In the genomic region with DNA sequence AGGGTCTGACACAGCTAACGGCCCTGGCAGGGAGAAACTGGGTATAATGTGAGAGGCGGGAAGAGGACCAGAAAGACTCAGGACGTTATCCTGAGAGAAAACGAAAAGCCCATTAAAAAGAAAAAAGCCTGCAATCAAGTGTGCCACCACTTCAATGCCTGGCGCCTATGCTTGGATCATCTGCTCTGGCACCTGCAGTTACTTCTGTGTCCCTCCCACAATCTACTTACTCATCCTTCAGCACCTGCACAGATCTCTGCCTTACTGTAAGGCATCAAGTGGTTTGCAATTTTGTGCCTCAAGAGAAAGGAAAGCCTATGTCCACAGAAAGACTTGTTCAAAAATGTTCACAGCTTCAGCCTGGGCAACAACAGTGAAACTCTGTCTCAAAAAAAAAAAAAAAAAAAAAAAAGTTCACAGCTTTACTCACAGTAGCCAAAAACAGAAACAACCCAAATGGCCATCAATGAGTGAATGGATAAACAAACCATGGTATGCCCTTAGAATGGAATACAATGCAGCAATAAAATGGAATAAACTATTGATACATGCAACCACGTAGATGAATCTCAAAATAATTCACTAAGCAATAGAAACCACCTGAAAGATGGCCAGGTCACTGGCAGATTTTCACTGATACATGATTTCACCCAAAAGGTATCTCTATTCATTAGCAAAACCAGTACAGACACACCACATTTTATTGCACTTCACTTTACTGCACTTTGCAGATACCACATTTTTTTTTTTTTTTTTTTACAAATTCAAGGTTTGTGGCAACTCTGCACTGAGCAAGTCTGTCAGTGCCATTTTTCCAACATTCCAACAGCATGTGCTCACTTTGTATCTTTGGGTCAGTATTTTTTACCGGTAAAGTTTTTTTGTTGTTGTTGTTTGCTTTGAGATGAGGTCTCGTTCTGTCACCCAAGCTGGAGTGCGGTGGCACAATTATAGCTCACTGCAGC, we compare ENCODE assay signal across 10 cellular contexts. TPM values are rescaled to one million over a fixed set of nuclear protein-coding genes. Genes with fewer than 3 reads are reported as not detected.
DNase-seq lines count a peak whose midpoint lies in the region; ATAC-seq and TF ChIP-seq lines count a peak whose summit lies in the region.
"Had no signal": no experiment of that assay in that cellular context is flagged by ENCODE, and none has a peak within 500 bp of the region (broad histone marks: within the 10 kb centered on the region; RNA-seq: fewer than 3 reads in every experiment).

No MANE protein-coding gene starts in this region.

- intact Hi-C loops in mucosa of descending colon (cut with DNase I, micrococcal nuclease) = no loop called here

- H3K9me3 ChIP-seq in RWPE2 (ENCODE audit: severe bottlenecking) (no peaks in the 10 kb centered on the region), mucosa of descending colon (no peaks in the 10 kb centered on the region)
- H3K9me3 ChIP-seq: vagina had no signal

- no peak overlapping the region for H3K4me3 ChIP-seq in RWPE2 (ENCODE audit: severe bottlenecking)
- H3K4me3 ChIP-seq in mucosa of descending colon = no peak overlapping the region
- H3K4me3 ChIP-seq: vagina had no signal

- TF ChIP-seq CTCF in RWPE2 (IDR thresholded peaks at IDR 0.05; ENCODE audit: poor library complexity, severe bottlenecking) (no peak), mucosa of descending colon (IDR thresholded peaks at IDR 0.05) (no peak)

- DNase-seq in NCI-H1436 (lab: John Stamatoyannopoulos, UW) = peak; percentile 41
- no peak for DNase-seq in RWPE2 (ENCODE audit: low spot score)
- no peak for DNase-seq in mucosa of descending colon
- DNase-seq in stimulated activated CD4-positive, alpha-beta T cell treated with anti-CD3 and anti-CD28 coated beads, Interleukin-4, amount 100 ng/mL, for 4 hours = no peak
- DNase-seq in activated gamma-delta T cell treated with Interleukin-2 at 50 U/mL for 16 hours = no peak
- DNase-seq: activated T-cell treated with anti-CD3 and anti-CD28 coated beads, Interleukin-2, amount 50 U/mL, for 24 hours; HCEC 1CT had no signal

- peak; percentile 43 for ATAC-seq in GM18511 (IDR thresholded peaks at IDR 0.05; ENCODE audit: unreplicated experiment)
- peak; percentile 57; the same call in 2 of the 3 replicates for ATAC-seq in RWPE2 (ENCODE audit: low read depth)
- ATAC-seq in mucosa of descending colon = peak; percentile 69
- no peak for ATAC-seq in GM18909 (IDR thresholded peaks at IDR 0.05; ENCODE audit: poor library complexity, unreplicated experiment)

- no peaks in the 10 kb centered on the region for H3K27me3 ChIP-seq in RWPE2 (ENCODE audit: insufficient read depth, poor library complexity, severe bottlenecking)
- H3K27me3 ChIP-seq: vagina had no signal

- no peak overlapping the region for H3K27ac ChIP-seq in RWPE2 (ENCODE audit: poor library complexity, severe bottlenecking)
- H3K27ac ChIP-seq: vagina had no signal

- H3K4me1 ChIP-seq in RWPE2 (ENCODE audit: insufficient read depth, poor library complexity, severe bottlenecking) = no peaks in the 10 kb centered on the region
- H3K4me1 ChIP-seq in mucosa of descending colon (ENCODE audit: low read depth) = peaks cover 8% of the 10 kb centered on the region

- H3K36me3 ChIP-seq in RWPE2 (ENCODE audit: low read depth) (no peaks in the 10 kb centered on the region), mucosa of descending colon (ENCODE audit: low read depth) (no peaks in the 10 kb centered on the region)
- H3K36me3 ChIP-seq: vagina had no signal

RNA-seq across cellular contexts. Expression of a gene that starts 48.6 kb away (rescaled TPM):
- 10 to 100 TPM; 47.3 to 65.5 (median 59.5) TPM for total RNA-seq in mucosa of descending colon
